Comparison of ENCODE assay signal across 19 cellular contexts in genomic region chr12:15741082-15741481, GRCh38.
"Had no signal": no experiment of that assay in that cellular context is flagged by ENCODE, and none has a peak within 500 bp of the region (broad histone marks: within the 10 kb centered on the region; RNA-seq: fewer than 3 reads in every experiment).

No MANE protein-coding gene starts in this region.

- H3K9me3 ChIP-seq: lower lobe of right lung, ovary, thoracic aorta, transverse colon had no signal

- H3K4me1 ChIP-seq: gastroesophageal sphincter had no signal

- DNase-seq: effector memory CD4-positive, alpha-beta T cell; immature natural killer cell; left ventricle myocardium inferior; lower lobe of right lung; natural killer cell; nucleus accumbens; ovary; right cardiac atrium; small intestine; stimulated activated CD4-positive, alpha-beta T cell treated with anti-CD3 and anti-CD28 coated beads, Interleukin-12 subunit alpha, Interleukin-12 subunit beta, amount 100 ng/mL, for 4 hours; stimulated activated naive CD4-positive, alpha-beta T cell; stomach; substantia nigra; transverse colon had no signal

- ATAC-seq: gastroesophageal sphincter, lower lobe of right lung, natural killer cell, right cardiac atrium had no signal

- H3K27ac ChIP-seq: epithelial cell of prostate, esophagus muscularis mucosa, gastroesophageal sphincter, left ventricle myocardium inferior, lower lobe of right lung, ovary, stomach, thoracic aorta, transverse colon had no signal

- H3K27me3 ChIP-seq: esophagus muscularis mucosa, gastroesophageal sphincter, ovary, stomach, transverse colon had no signal

- FAIRE-seq: keratinocyte, small intestine had no signal

- H3K4me3 ChIP-seq: esophagus muscularis mucosa, gastroesophageal sphincter, left ventricle myocardium inferior, lower lobe of right lung, ovary, stomach, thoracic aorta, transverse colon had no signal

- H3K36me3 ChIP-seq: esophagus muscularis mucosa, gastroesophageal sphincter, left ventricle myocardium inferior, lower lobe of right lung, ovary, stomach, thoracic aorta, transverse colon had no signal
